In genomic region chr1:160999376-160999775, GRCh38 we compare ENCODE assay signal across 16 cellular contexts. TPM values are rescaled to one million over a fixed set of nuclear protein-coding genes. Genes with fewer than 3 reads are reported as not detected.
DNase-seq lines count a peak whose midpoint lies in the region; ATAC-seq and TF ChIP-seq lines count a peak whose summit lies in the region.
"Had no signal": no experiment of that assay in that cellular context is flagged by ENCODE, and none has a peak within 500 bp of the region (broad histone marks: within the 10 kb centered on the region; RNA-seq: fewer than 3 reads in every experiment).

No MANE protein-coding gene starts in this region.

- 94 to 100% methylated on average over 5 of the region's 5 CpGs for WGBS in upper lobe of left lung, 2 donors

- H3K4me3 ChIP-seq in upper lobe of left lung = no peak overlapping the region
- H3K4me3 ChIP-seq: BLaER1 treated with 17β-estradiol and CSF1 and Interleukin-3, amounts not matched to agents 10 nM and 100 nM had no signal

- TF ChIP-seq CTCF in upper lobe of left lung (IDR thresholded peaks at IDR 0.05) (no peak), nephron progenitor cell (IDR thresholded peaks at IDR 0.05) (no peak)

- H3K27me3 ChIP-seq in upper lobe of left lung = no peaks in the 10 kb centered on the region
- H3K27me3 ChIP-seq: BLaER1 treated with 17β-estradiol and CSF1 and Interleukin-3, amounts not matched to agents 10 nM and 100 nM had no signal

- no peak for DNase-seq in activated T-cell treated with anti-CD3 and anti-CD28 coated beads, Interleukin-2, amount 50 U/mL, for 24 hours
- DNase-seq in activated T-cell treated with anti-CD3 and anti-CD28 coated beads, Interleukin-2, amount 50 U/mL, for 4 hours = no peak
- DNase-seq in epithelial cell of prostate (ENCODE audit: low read depth, low spot score) (no peak), upper lobe of left lung (no peak), NOMO-1 treated with dmso at 0.1 percent for 144 hours (lab: John Stamatoyannopoulos, UW; ENCODE audit: unreplicated experiment) (no peak), nephron progenitor cell (no peak)
- DNase-seq: DMS 273 treated with DMSO at 0.1 percent for 48 hours, HCEC 1CT, Kasumi-1, NCI-H187 treated with DMSO at 0.1 percent for 48 hours, NCI-H774, SIG-M5 had no signal

- H3K27ac ChIP-seq in epithelial cell of prostate = peak overlapping the region; percentile 84
- H3K27ac ChIP-seq in upper lobe of left lung = peak overlapping the region in 3 of 4 donors; percentile 66 to 89 (median 81)
- H3K27ac ChIP-seq: 22Rv1 had no signal

- H3K4me3 Mint-ChIP-seq in activated T-cell treated with anti-CD3 and anti-CD28 coated beads, Interleukin-2, amount 50 U/mL, for 24 hours = no peak overlapping the region
- H3K4me3 Mint-ChIP-seq in activated T-cell treated with anti-CD3 and anti-CD28 coated beads, Interleukin-2, amount 50 U/mL, for 4 hours = no peak overlapping the region
- H3K4me3 Mint-ChIP-seq in nephron progenitor cell = no peak overlapping the region

- no peak for TF ChIP-seq POLR2A in upper lobe of left lung (IDR thresholded peaks at IDR 0.05)

- peak overlapping the region; percentile 13 for H3K27ac Mint-ChIP-seq in activated T-cell treated with anti-CD3 and anti-CD28 coated beads, Interleukin-2, amount 50 U/mL, for 24 hours
- no peak overlapping the region for H3K27ac Mint-ChIP-seq in nephron progenitor cell

- ATAC-seq in activated T-cell treated with anti-CD3 and anti-CD28 coated beads, Interleukin-2, amount 50 U/mL, for 4 hours = no peak
- ATAC-seq in upper lobe of left lung (ENCODE audit: low FRiP score in 2 of 2) = no peak

- H3K4me1 ChIP-seq in upper lobe of left lung = peaks cover 12 to 30% (median 19%) of the 10 kb centered on the region in 4 donors

- peaks cover 26 to 56% (median 32%) of the 10 kb centered on the region in 4 donors for H3K36me3 ChIP-seq in upper lobe of left lung

- peaks cover 24% of the 10 kb centered on the region for H3K4me1 Mint-ChIP-seq in activated T-cell treated with anti-CD3 and anti-CD28 coated beads, Interleukin-2, amount 50 U/mL, for 24 hours (ENCODE audit: low read depth)
- peaks cover 7% of the 10 kb centered on the region for H3K4me1 Mint-ChIP-seq in activated T-cell treated with anti-CD3 and anti-CD28 coated beads, Interleukin-2, amount 50 U/mL, for 4 hours (ENCODE audit: low read depth)
- peaks cover 8% of the 10 kb centered on the region for H3K4me1 Mint-ChIP-seq in nephron progenitor cell

- TF ChIP-seq EP300 in upper lobe of left lung (IDR thresholded peaks at IDR 0.05) = no peak

- no peaks in the 10 kb centered on the region for H3K27me3 Mint-ChIP-seq in activated T-cell treated with anti-CD3 and anti-CD28 coated beads, Interleukin-2, amount 50 U/mL, for 24 hours
- H3K27me3 Mint-ChIP-seq in activated T-cell treated with anti-CD3 and anti-CD28 coated beads, Interleukin-2, amount 50 U/mL, for 4 hours (ENCODE audit: low read depth) = no peaks in the 10 kb centered on the region
- H3K27me3 Mint-ChIP-seq in nephron progenitor cell (ENCODE audit: low read depth, poor library complexity) = no peaks in the 10 kb centered on the region

- peaks cover 24% of the 10 kb centered on the region for H3K36me3 Mint-ChIP-seq in activated T-cell treated with anti-CD3 and anti-CD28 coated beads, Interleukin-2, amount 50 U/mL, for 24 hours (ENCODE audit: low read depth)
- H3K36me3 Mint-ChIP-seq in activated T-cell treated with anti-CD3 and anti-CD28 coated beads, Interleukin-2, amount 50 U/mL, for 4 hours (ENCODE audit: insufficient read depth) = peaks cover 12% of the 10 kb centered on the region
- peaks cover 20% of the 10 kb centered on the region for H3K36me3 Mint-ChIP-seq in nephron progenitor cell (ENCODE audit: low read depth)

- no peaks in the 10 kb centered on the region for H3K9me3 ChIP-seq in upper lobe of left lung
- H3K9me3 ChIP-seq: BLaER1 treated with 17β-estradiol and CSF1 and Interleukin-3, amounts not matched to agents 10 nM and 100 nM had no signal

- H3K9me3 Mint-ChIP-seq in activated T-cell treated with anti-CD3 and anti-CD28 coated beads, Interleukin-2, amount 50 U/mL, for 24 hours = no peaks in the 10 kb centered on the region
- no peaks in the 10 kb centered on the region for H3K9me3 Mint-ChIP-seq in activated T-cell treated with anti-CD3 and anti-CD28 coated beads, Interleukin-2, amount 50 U/mL, for 4 hours
- H3K9me3 Mint-ChIP-seq in nephron progenitor cell = no peaks in the 10 kb centered on the region

RNA-seq across cellular contexts. Expression of gene F11R, which starts 21.6 kb away (rescaled TPM):
- 1 to 10 TPM; 3.9 to 7.6 (median 7.3) TPM for total RNA-seq in activated T-cell treated with anti-CD3 and anti-CD28 coated beads, Interleukin-2, amount 50 U/mL, for 4 hours
- 100 to 1,000 TPM in 5 of 6 donors, 10 to 100 TPM in 1; 99.0 to 209 (median 172) TPM for total RNA-seq in upper lobe of left lung

RNA-seq across cellular contexts. Expression of gene TSTD1, which starts 39.4 kb away (rescaled TPM):
- 10 to 100 TPM; 20.3 to 67.2 (median 25.6) TPM for total RNA-seq in activated T-cell treated with anti-CD3 and anti-CD28 coated beads, Interleukin-2, amount 50 U/mL, for 4 hours
- 100 to 1,000 TPM in 4 of 6 donors, 10 to 100 TPM in 2; 56.2 to 170 (median 113) TPM for total RNA-seq in upper lobe of left lung

RNA-seq across cellular contexts. Expression of gene ITLN2, which starts 44.8 kb away (rescaled TPM):
- not detected for total RNA-seq in activated T-cell treated with anti-CD3 and anti-CD28 coated beads, Interleukin-2, amount 50 U/mL, for 4 hours
- total RNA-seq in upper lobe of left lung = 10 to 100 TPM; 21.4 to 63.8 (median 38.8) TPM
- total RNA-seq: Daoy, NCI-H460 had no signal

RNA-seq across cellular contexts. Expression of gene USF1, which starts 46.4 kb away (rescaled TPM):
- 10 to 100 TPM; 44.3 to 53.0 (median 44.9) TPM for total RNA-seq in activated T-cell treated with anti-CD3 and anti-CD28 coated beads, Interleukin-2, amount 50 U/mL, for 4 hours
- 100 to 1,000 TPM in 1 of 6 donors, 10 to 100 TPM in 5; 78.2 to 151 (median 84.2) TPM for total RNA-seq in upper lobe of left lung

Comparison
In these comparisons a context has a peak if more than half of its experiments do, and no peak if none do; other contexts are left out.
1. RNA of gene F11R, which starts 21.6 kb away (total RNA-seq): 99.0 to 209 TPM in upper lobe of left lung; 3.9 to 7.6 TPM in activated T-cell treated with anti-CD3 and anti-CD28 coated beads, Interleukin-2, amount 50 U/mL, for 4 hours; every median in the first group is over 10 times any median in the second.
2. RNA of gene ITLN2, which starts 44.8 kb away (total RNA-seq): 21.4 to 63.8 TPM in upper lobe of left lung; not detected in activated T-cell treated with anti-CD3 and anti-CD28 coated beads, Interleukin-2, amount 50 U/mL, for 4 hours; every median in the first group is over 10 times any median in the second.